In the genomic region with DNA sequence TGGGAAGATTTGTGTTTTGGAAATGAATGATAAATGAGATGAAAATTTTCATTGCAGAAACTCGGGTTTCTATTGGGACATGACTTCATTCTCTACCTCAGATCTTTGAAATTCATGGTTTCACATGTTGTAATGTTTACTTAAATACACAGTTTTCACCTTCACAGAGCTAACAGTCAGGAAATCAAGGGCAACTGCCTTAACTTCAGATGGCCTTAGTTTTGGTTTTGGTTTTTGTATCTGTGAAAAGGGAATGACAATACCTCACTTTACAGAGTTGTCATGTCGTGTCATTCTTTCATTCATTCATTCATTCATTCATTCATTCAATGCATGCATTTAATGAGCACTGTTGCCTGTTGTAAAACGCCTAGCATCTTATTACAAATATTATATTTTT, we compare ENCODE assay signal across 1 cellular context.
TF ChIP-seq lines count a peak whose summit lies in the region.

No MANE protein-coding gene starts in this region.

TF ChIP-seq in GM12878, 131 proteins besides CTCF, POLR2A, EP300 and RAD21 (continued from another document):
- peak in 1 of 2 experiments; percentile 24; a peak in 1 of 4 replicates for TF ChIP-seq IKZF2 (IDR thresholded peaks at IDR 0.05)
- peak; percentile 39; the same call in 1 of the 2 replicates for TF ChIP-seq RUNX3 (IDR thresholded peaks at IDR 0.05; ENCODE audit: low read length)
- peak; percentile 49; the same call in 1 of the 2 replicates for TF ChIP-seq ESRRA (IDR thresholded peaks at IDR 0.05; ENCODE audit: low read length)
- TF ChIP-seq, protein P1, sequence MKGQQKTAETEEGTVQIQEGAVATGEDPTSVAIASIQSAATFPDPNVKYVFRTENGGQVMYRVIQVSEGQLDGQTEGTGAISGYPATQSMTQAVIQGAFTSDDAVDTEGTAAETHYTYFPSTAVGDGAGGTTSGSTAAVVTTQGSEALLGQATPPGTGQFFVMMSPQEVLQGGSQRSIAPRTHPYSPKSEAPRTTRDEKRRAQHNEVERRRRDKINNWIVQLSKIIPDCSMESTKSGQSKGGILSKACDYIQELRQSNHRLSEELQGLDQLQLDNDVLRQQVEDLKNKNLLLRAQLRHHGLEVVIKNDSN (IDR thresholded peaks at IDR 0.05; ENCODE audit: borderline replicate concordance, extremely low read length, insufficient read depth, low read depth, low read length) = no peak
- TF ChIP-seq JUNB (IDR thresholded peaks at IDR 0.05) = peak; percentile 55
- peak; percentile 65; the same call in 1 of the 2 replicates for TF ChIP-seq ZBED1 (IDR thresholded peaks at IDR 0.05; ENCODE audit: borderline replicate concordance)
- peak; percentile 98 for TF ChIP-seq ZNF24 (IDR thresholded peaks at IDR 0.05)
- no peak for TF ChIP-seq CEBPB (IDR thresholded peaks at IDR 0.05; ENCODE audit: borderline replicate concordance in 1 of 2, low read depth in 2 of 2, low read length in 2 of 2)
- peak; percentile 61 for TF ChIP-seq ATF7 (IDR thresholded peaks at IDR 0.05; ENCODE audit: low read depth)
